14 cellular contexts compared by ENCODE assay signal in the genomic region with DNA sequence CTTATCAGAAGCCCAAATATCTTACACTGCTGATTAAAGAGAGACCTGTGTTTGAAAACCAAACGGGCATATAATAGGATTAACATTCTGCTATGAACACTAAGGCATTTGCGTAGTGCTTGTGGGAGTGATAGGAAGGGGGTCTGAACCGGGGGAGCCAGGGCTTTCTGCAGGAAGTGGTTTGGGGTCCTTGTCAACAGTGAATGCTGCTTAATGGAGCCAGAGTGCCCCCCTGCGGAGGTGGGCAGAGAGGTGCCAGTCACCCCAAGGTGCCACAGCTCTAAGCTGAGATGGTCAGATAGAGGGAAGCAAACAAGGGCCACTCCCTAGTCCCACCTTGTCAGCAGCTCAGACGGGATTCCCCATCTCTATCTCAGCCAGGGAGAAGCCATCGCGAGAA. TPM values are rescaled to one million over a fixed set of nuclear protein-coding genes. Genes with fewer than 3 reads are reported as not detected.
DNase-seq lines count a peak whose midpoint lies in the region; ATAC-seq and TF ChIP-seq lines count a peak whose summit lies in the region.
"Had no signal": no experiment of that assay in that cellular context is flagged by ENCODE, and none has a peak within 500 bp of the region (broad histone marks: within the 10 kb centered on the region; RNA-seq: fewer than 3 reads in every experiment).

No MANE protein-coding gene starts in this region.

- H3K36me3 Mint-ChIP-seq in glutamatergic neuron (ENCODE audit: unreplicated experiment), result no peaks in the 10 kb centered on the region

- H3K4me3 ChIP-seq in A673 (ENCODE audit: low read depth, low read length, poor library complexity, severe bottlenecking) (no peak overlapping the region), gastroesophageal sphincter (no peak overlapping the region)
- H3K4me3 ChIP-seq: adrenal gland, thyroid gland had no signal

- H3K9me3 Mint-ChIP-seq in glutamatergic neuron (ENCODE audit: unreplicated experiment), result peaks cover 12% of the 10 kb centered on the region

- TF ChIP-seq CTCF in A673 (conservative IDR thresholded peaks at IDR 0.05; ENCODE audit: low read depth, low read length), result no peak
- TF ChIP-seq CTCF in GM12874 (IDR thresholded peaks at IDR 0.05; ENCODE audit: insufficient read depth, low read depth, low read length), result peak; percentile 40
- TF ChIP-seq CTCF in glutamatergic neuron (IDR thresholded peaks at IDR 0.05; ENCODE audit: partially characterized antibody, unreplicated experiment), result no peak
- no peak for TF ChIP-seq CTCF in gastroesophageal sphincter (IDR thresholded peaks at IDR 0.05)

- H3K4me3 Mint-ChIP-seq in glutamatergic neuron (ENCODE audit: unreplicated experiment), result peak overlapping the region; percentile 90

- TF ChIP-seq EP300 in gastroesophageal sphincter (IDR thresholded peaks at IDR 0.05), result no peak

- H3K36me3 ChIP-seq in A673 (ENCODE audit: insufficient read depth, low read length, poor library complexity, severe bottlenecking) (no peaks in the 10 kb centered on the region), gastroesophageal sphincter (peaks cover 0 to 8% of the 10 kb centered on the region in 2 donors)

- peaks cover 32% of the 10 kb centered on the region for H3K4me1 Mint-ChIP-seq in glutamatergic neuron (ENCODE audit: low read depth, unreplicated experiment)

- intact Hi-C loops in A673 (cut with micrococcal nuclease; ENCODE audit: unreplicated experiment), result no loop called here

- peaks cover 35% of the 10 kb centered on the region for H3K4me1 ChIP-seq in A673 (ENCODE audit: insufficient read depth, low read length, poor library complexity, severe bottlenecking)
- peaks cover 2 to 87% (median 34%) of the 10 kb centered on the region in 3 donors for H3K4me1 ChIP-seq in gastroesophageal sphincter

- DNase-seq in A673 (ENCODE audit: low spot score), result peak; percentile 45
- DNase-seq in activated CD4-positive, alpha-beta T cell treated with anti-CD3 and anti-CD28 coated beads, Interleukin-2, amount 50 U/mL, for 1 hour, result peak; percentile 25
- no peak for DNase-seq in glutamatergic neuron
- no peak for DNase-seq in T1000 (lab: John Stamatoyannopoulos, UW)
- DNase-seq in Ammon's horn (ENCODE audit: low spot score), result no peak
- DNase-seq: adrenal gland, Calu3, NCI-H226 had no signal

- H3K27me3 Mint-ChIP-seq in glutamatergic neuron (ENCODE audit: unreplicated experiment), result peaks cover 11% of the 10 kb centered on the region

- POLR2A ChIA-PET in A673 (lab: Charles Lee; ENCODE audit: low non-redundant PET), result no interaction called here

- no peaks in the 10 kb centered on the region for H3K27me3 ChIP-seq in A673 (replicated peaks; ENCODE audit: insufficient read depth, low read depth, low read length, poor library complexity)
- H3K27me3 ChIP-seq in gastroesophageal sphincter, result no peaks in the 10 kb centered on the region
- H3K27me3 ChIP-seq: adrenal gland, thyroid gland had no signal

- no TSS peak for BruUV-seq in A673 (replicated peaks; lab: Mats Ljungman, UMichigan)

- H3K27ac ChIP-seq in A673 (ENCODE audit: low read depth, low read length, poor library complexity, severe bottlenecking), result no peak overlapping the region
- no peak overlapping the region for H3K27ac ChIP-seq in gastroesophageal sphincter
- H3K27ac ChIP-seq: thyroid gland had no signal

- whole genome bisulfite sequencing in gastroesophageal sphincter (ENCODE audit: low coverage in 1 of 2), 2 donors, result 62 to 64% methylated on average over 4 to 7 of the region's 7 CpGs

- TF ChIP-seq POLR2A in gastroesophageal sphincter (IDR thresholded peaks at IDR 0.05), result no peak

- no peaks in the 10 kb centered on the region for H3K9me3 ChIP-seq in A673 (ENCODE audit: low read depth, low read length, poor library complexity, severe bottlenecking)
- no peaks in the 10 kb centered on the region for H3K9me3 ChIP-seq in gastroesophageal sphincter
- H3K9me3 ChIP-seq: adrenal gland, thyroid gland had no signal

- ATAC-seq in gastroesophageal sphincter, result no peak
- ATAC-seq in HG02759 (IDR thresholded peaks at IDR 0.05; ENCODE audit: unreplicated experiment), result no peak

- no peak overlapping the region for H3K27ac Mint-ChIP-seq in glutamatergic neuron (ENCODE audit: unreplicated experiment)

- CTCF ChIA-PET in A673 (lab: Charles Lee), result no interaction called here

RNA-seq across cellular contexts. Expression of a gene that starts 17.6 kb away (rescaled TPM):
- total RNA-seq in A673 (2021) (39.4 and 40.7 TPM in 2 replicates), glutamatergic neuron (ENCODE audit: unreplicated experiment) (69.9 TPM), gastroesophageal sphincter (10 to 100 TPM; 18.6 to 35.1 (median 28.5) TPM)

RNA-seq across cellular contexts. Expression of a gene that starts 17.8 kb away (rescaled TPM):
- total RNA-seq in A673 (2021), result 2.4 and 2.8 TPM in 2 replicates
- 1.9 TPM for total RNA-seq in glutamatergic neuron (ENCODE audit: unreplicated experiment)
- total RNA-seq in gastroesophageal sphincter, result 1 to 10 TPM; 1.4 to 2.8 (median 2.2) TPM

RNA-seq across cellular contexts. Expression of a gene that starts 34.2 kb away (rescaled TPM):
- total RNA-seq in A673 (2021), result not detected in 2 replicates
- total RNA-seq in glutamatergic neuron (ENCODE audit: unreplicated experiment), result not detected
- total RNA-seq in gastroesophageal sphincter, result not detected
- total RNA-seq: adrenal gland, Calu3, liver, skeletal muscle tissue, thyroid gland had no signal

RNA-seq across cellular contexts. Expression of a gene that starts 39.7 kb away (rescaled TPM):
- total RNA-seq in A673 (2021), result 22.6 and 36.5 TPM in 2 replicates
- 15.4 TPM for total RNA-seq in glutamatergic neuron (ENCODE audit: unreplicated experiment)
- total RNA-seq in gastroesophageal sphincter, result 10 to 100 TPM; 27.0 to 48.0 (median 30.1) TPM

Comparison
In these comparisons a context has a peak if more than half of its experiments do, and no peak if none do; other contexts are left out.
1. DNase-seq: peak in A673 (single experiment) and activated CD4-positive, alpha-beta T cell treated with anti-CD3 and anti-CD28 coated beads, Interleukin-2, amount 50 U/mL, for 1 hour (single experiment); none in glutamatergic neuron (single experiment), T1000 (single experiment) and Ammon's horn (single experiment).